Comparison of ENCODE assay signal across 33 cellular contexts in the genomic region with DNA sequence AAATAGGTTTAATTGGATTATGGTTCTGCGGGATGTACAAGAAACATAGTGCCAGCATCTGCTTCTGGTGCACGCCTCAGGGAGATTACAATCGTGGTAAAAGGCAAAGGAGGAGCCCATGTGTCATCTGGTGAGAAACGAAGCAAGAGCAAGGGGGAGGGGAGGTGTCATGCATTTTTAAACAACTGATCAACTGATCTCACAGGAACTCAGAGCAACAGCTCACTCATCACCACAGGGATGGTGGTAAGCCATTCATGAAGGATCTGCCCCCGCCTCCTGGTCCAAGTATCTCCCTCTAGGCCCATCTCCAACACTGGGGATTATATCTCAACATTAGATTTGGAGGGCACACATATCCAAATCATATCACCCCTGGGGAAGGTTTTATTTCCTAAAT. TPM values are rescaled to one million over a fixed set of nuclear protein-coding genes. Genes with fewer than 3 reads are reported as not detected.
A peak's percentile ranks its signal among the peaks of the same experiment; 100 is the strongest.
DNase-seq lines count a peak whose midpoint lies in the region; ATAC-seq, FAIRE-seq and TF ChIP-seq lines count a peak whose summit lies in the region.
"Had no signal": no experiment of that assay in that cellular context is flagged by ENCODE, and none has a peak within 500 bp of the region (broad histone marks: within the 10 kb centered on the region; RNA-seq: fewer than 3 reads in every experiment).

No MANE protein-coding gene starts in this region.

- H2BK120ac ChIP-seq in H9 (ENCODE audit: low read depth, low read length, poor library complexity, severe bottlenecking) (no peak overlapping the region), mesendoderm (ENCODE audit: low read depth, low read length) (no peak overlapping the region)

- H4K5ac ChIP-seq in H9 (ENCODE audit: insufficient read length, low read depth, low read length) (no peak overlapping the region), mesendoderm (ENCODE audit: low read length) (no peak overlapping the region)

- H4K8ac ChIP-seq in H9 (replicated peaks; ENCODE audit: insufficient read length, low read depth, low read length): no peak overlapping the region
- H4K8ac ChIP-seq in mesendoderm (ENCODE audit: low read depth, low read length): no peak overlapping the region

- no peaks in the 10 kb centered on the region for H3K27me3 Mint-ChIP-seq in H9 (ENCODE audit: low read depth)
- H3K27me3 Mint-ChIP-seq in endodermal cell (ENCODE audit: insufficient read depth): no peaks in the 10 kb centered on the region
- peaks cover 12% of the 10 kb centered on the region for H3K27me3 Mint-ChIP-seq in activated CD4-positive, alpha-beta memory T cell treated with anti-CD3 and anti-CD28 coated beads, Interleukin-2, amount 10 ng/mL, durations not matched to agents 7 days and 5 days
- H3K27me3 Mint-ChIP-seq: memory B cell; stimulated activated naive B cell treated with anti-CD40 and anti-IgM and Interleukin-4, amounts not matched to agents 10 μg/mL and 1 μg/mL and 100 μg/mL, for 72 hours had no signal

- H3K4me3 ChIP-seq in OCI-LY1 (ENCODE audit: low read depth, low read length, poor library complexity, severe bottlenecking) (no peak overlapping the region), endodermal cell (ENCODE audit: low read length) (no peak overlapping the region), mesendoderm (ENCODE audit: low read length) (no peak overlapping the region)
- H3K4me3 ChIP-seq: BLaER1, esophagus squamous epithelium, gastrocnemius medialis, skin epidermis had no signal

- FAIRE-seq in GM19239 (lab: Jason Lieb, UNC): no peak
- FAIRE-seq: astrocyte, G401.6, RCC 7860 had no signal

- H3K14ac ChIP-seq in H9 (ENCODE audit: insufficient read depth, low read length): no peak overlapping the region

- POLR2A ChIA-PET in activated CD4-positive, alpha-beta memory T cell treated with anti-CD3 and anti-CD28 coated beads, Interleukin-2, amount 10 ng/mL, durations not matched to agents 7 days and 5 days (lab: Charles Lee): no interaction called here

- no peaks in the 10 kb centered on the region for H3K9me2 ChIP-seq in OCI-LY1 (ENCODE audit: low read depth, low read length)

- H3K9ac ChIP-seq in H9 (ENCODE audit: extremely low read depth, insufficient read length, low read length): no peak overlapping the region
- H3K9ac ChIP-seq in OCI-LY1 (ENCODE audit: low read length): no peak overlapping the region
- no peak overlapping the region for H3K9ac ChIP-seq in endodermal cell (ENCODE audit: extremely low read depth, low read length, poor library complexity, severe bottlenecking)
- no peak overlapping the region for H3K9ac ChIP-seq in mesendoderm (ENCODE audit: low read length)
- H3K9ac ChIP-seq: BLaER1, KMS-11, parathyroid adenoma had no signal

- H3K4me1 Mint-ChIP-seq in H9: peaks cover 28 to 31% of the 10 kb centered on the region in 2 experiments
- H3K4me1 Mint-ChIP-seq in endodermal cell: peaks cover 29% of the 10 kb centered on the region
- H3K4me1 Mint-ChIP-seq in activated CD4-positive, alpha-beta memory T cell treated with anti-CD3 and anti-CD28 coated beads, Interleukin-2, amount 10 ng/mL, durations not matched to agents 7 days and 5 days: no peaks in the 10 kb centered on the region
- H3K4me1 Mint-ChIP-seq: immature natural killer cell; memory B cell; neural crest cell; stimulated activated naive B cell treated with anti-CD40 and anti-IgM and Interleukin-4, amounts not matched to agents 10 μg/mL and 1 μg/mL and 100 μg/mL, for 72 hours had no signal

- H2AFZ ChIP-seq in H9 (ENCODE audit: low read length) (no peak overlapping the region), OCI-LY1 (ENCODE audit: low read length) (peak overlapping the region; percentile 13; the same call in 1 of the 2 replicates)
- H2AFZ ChIP-seq: parathyroid adenoma had no signal

- H2AK5ac ChIP-seq in H9 (ENCODE audit: insufficient read length, low read length): no peak overlapping the region
- H2AK5ac ChIP-seq in mesendoderm (ENCODE audit: low read length): no peak overlapping the region

- H2BK5ac ChIP-seq in H9 (ENCODE audit: insufficient read length, low read length) (no peak overlapping the region), mesendoderm (ENCODE audit: low read length) (no peak overlapping the region)

- H3K27ac Mint-ChIP-seq in H9 (peak overlapping the region in 1 of 3 experiments; percentile 75; a peak in 2 of 7 replicates), endodermal cell (no peak overlapping the region)
- H3K27ac Mint-ChIP-seq in activated CD4-positive, alpha-beta memory T cell treated with anti-CD3 and anti-CD28 coated beads, Interleukin-2, amount 10 ng/mL, durations not matched to agents 7 days and 5 days: no peak overlapping the region
- H3K27ac Mint-ChIP-seq: immature natural killer cell; memory B cell; stimulated activated naive B cell treated with anti-CD40 and anti-IgM and Interleukin-4, amounts not matched to agents 10 μg/mL and 1 μg/mL and 100 μg/mL, for 72 hours; T-helper 2 cell treated with Interferon-gamma antibody and Interleukin-4, amounts not matched to agents 5 μg/mL and 100 μg/mL, for 36 hours had no signal

- H3T11ph ChIP-seq in H9 (ENCODE audit: low read length): no peak overlapping the region

- no peak for TF ChIP-seq CTCF in H9 (conservative IDR thresholded peaks at IDR 0.05)
- TF ChIP-seq CTCF in OCI-LY1 (IDR thresholded peaks at IDR 0.05; ENCODE audit: low read length): no peak
- TF ChIP-seq CTCF in endodermal cell (conservative IDR thresholded peaks at IDR 0.05): no peak

- H3F3A ChIP-seq in OCI-LY1 (ENCODE audit: insufficient read depth, low read length): no peaks in the 10 kb centered on the region

- H3K27ac ChIP-seq in H9 (ENCODE audit: insufficient read length, low read depth, low read length) (no peak overlapping the region), OCI-LY1 (ENCODE audit: low read depth, low read length, poor library complexity, severe bottlenecking) (no peak overlapping the region), endodermal cell (ENCODE audit: low read depth, low read length) (no peak overlapping the region), mesendoderm (ENCODE audit: low read depth, low read length) (no peak overlapping the region)
- H3K27ac ChIP-seq: BLaER1, esophagus squamous epithelium, gastrocnemius medialis, KMS-11, parathyroid adenoma, skin epidermis had no signal

- no peak overlapping the region for H2BK20ac ChIP-seq in H9 (ENCODE audit: low read depth, low read length, poor library complexity, severe bottlenecking)

- H3K9me3 ChIP-seq in H9 (ENCODE audit: control insufficient read depth, low read depth, low read length) (no peaks in the 10 kb centered on the region), OCI-LY1 (ENCODE audit: low read length) (no peaks in the 10 kb centered on the region), endodermal cell (ENCODE audit: control insufficient read depth, low read length) (no peaks in the 10 kb centered on the region)
- H3K9me3 ChIP-seq: BLaER1, esophagus squamous epithelium, gastrocnemius medialis had no signal

- H3K4me2 ChIP-seq in H9 (ENCODE audit: insufficient read depth, insufficient read length, low read length) (no peak overlapping the region), OCI-LY1 (ENCODE audit: low read length) (no peak overlapping the region), mesendoderm (ENCODE audit: low read length) (no peak overlapping the region)
- H3K4me2 ChIP-seq: BLaER1, KMS-11 had no signal

- H3K9me3 Mint-ChIP-seq in H9 (no peaks in the 10 kb centered on the region), endodermal cell (no peaks in the 10 kb centered on the region)
- no peaks in the 10 kb centered on the region for H3K9me3 Mint-ChIP-seq in activated CD4-positive, alpha-beta memory T cell treated with anti-CD3 and anti-CD28 coated beads, Interleukin-2, amount 10 ng/mL, durations not matched to agents 7 days and 5 days
- H3K9me3 Mint-ChIP-seq: immature natural killer cell; memory B cell; neural crest cell; stimulated activated naive B cell treated with anti-CD40 and anti-IgM and Interleukin-4, amounts not matched to agents 10 μg/mL and 1 μg/mL and 100 μg/mL, for 72 hours; T-helper 2 cell treated with Interferon-gamma antibody and Interleukin-4, amounts not matched to agents 5 μg/mL and 100 μg/mL, for 36 hours had no signal

- H3K4me1 ChIP-seq in H9 (ENCODE audit: insufficient read depth, low read length) (peaks cover 4% of the 10 kb centered on the region; the same call in 1 of the 2 replicates), OCI-LY1 (ENCODE audit: insufficient read depth, low read length, severe bottlenecking) (peaks cover 21% of the 10 kb centered on the region), endodermal cell (ENCODE audit: control insufficient read depth, insufficient read depth, low read length) (peaks cover 6% of the 10 kb centered on the region), mesendoderm (ENCODE audit: control insufficient read depth, low read depth, low read length) (no peaks in the 10 kb centered on the region)
- H3K4me1 ChIP-seq: BLaER1, esophagus squamous epithelium, gastrocnemius medialis, parathyroid adenoma had no signal

- DNase-seq in H9 (peak; percentile 31), endodermal cell (peak; percentile 72), mesendoderm (peak; percentile 90), GM19239 (ENCODE audit: insufficient read length, low spot score) (no peak)
- no peak for DNase-seq in activated CD4-positive, alpha-beta memory T cell treated with anti-CD3 and anti-CD28 coated beads, Interleukin-2, amount 10 ng/mL, durations not matched to agents 7 days and 5 days
- DNase-seq in effector CD4-positive, alpha-beta T cell: no peak
- DNase-seq: activated CD4-positive, alpha-beta T cell treated with anti-CD3 and anti-CD28 coated beads for 48 hours; activated gamma-delta T cell treated with Interleukin-2 at 50 U/mL for 16 hours; activated T-cell treated with anti-CD3 and anti-CD28 coated beads, Interleukin-2, amount 50 U/mL, for 1 hour; caudate nucleus; esophagus squamous epithelium; gastrocnemius medialis; immature natural killer cell; MM.1S; NCI-H1105 treated with DMSO at 0.1 percent for 48 hours; NCI-H2029; NCI-H2227 treated with DMSO at 0.1 percent for 48 hours; NCI-H526; SIG-M5; stimulated activated naive B cell treated with anti-CD40 and anti-IgM and Interleukin-4, amounts not matched to agents 10 μg/mL and 1 μg/mL and 100 μg/mL, for 72 hours had no signal

- no peak for ATAC-seq in HG03520 (IDR thresholded peaks at IDR 0.05; ENCODE audit: unreplicated experiment)
- ATAC-seq: gastrocnemius medialis; left lobe of liver; stimulated activated naive B cell treated with anti-CD40 and anti-IgM and Interleukin-4, amounts not matched to agents 10 μg/mL and 1 μg/mL and 100 μg/mL, for 72 hours had no signal

- H3K18ac ChIP-seq in H9 (ENCODE audit: insufficient read length, low read depth, low read length): no peak overlapping the region
- no peak overlapping the region for H3K18ac ChIP-seq in mesendoderm (ENCODE audit: low read length)

- H4K20me1 ChIP-seq in H9 (ENCODE audit: control insufficient read depth, insufficient read depth, insufficient read length) (no peaks in the 10 kb centered on the region), OCI-LY1 (ENCODE audit: insufficient read depth, low read length) (no peaks in the 10 kb centered on the region)
- H4K20me1 ChIP-seq: BLaER1 had no signal

- H3K36me3 ChIP-seq in OCI-LY1 (ENCODE audit: insufficient read depth, low read length): no peaks in the 10 kb centered on the region
- no peaks in the 10 kb centered on the region for H3K36me3 ChIP-seq in endodermal cell (ENCODE audit: control insufficient read depth, insufficient read depth, low read length)
- no peaks in the 10 kb centered on the region for H3K36me3 ChIP-seq in mesendoderm (ENCODE audit: control insufficient read depth, insufficient read depth, low read length)
- H3K36me3 ChIP-seq: BLaER1, esophagus squamous epithelium, gastrocnemius medialis had no signal

- H3K23me2 ChIP-seq in H9 (ENCODE audit: insufficient read length, low read depth, low read length, poor library complexity, severe bottlenecking): no peaks in the 10 kb centered on the region

- no peak overlapping the region for H3K56ac ChIP-seq in H9 (ENCODE audit: insufficient read length, low read depth, low read length)
- H3K56ac ChIP-seq in mesendoderm (ENCODE audit: low read length): no peak overlapping the region

- CTCF ChIA-PET in activated CD4-positive, alpha-beta memory T cell treated with anti-CD3 and anti-CD28 coated beads, Interleukin-2, amount 10 ng/mL, durations not matched to agents 7 days and 5 days (lab: Charles Lee): no interaction called here

- H3K79me2 ChIP-seq in H9 (ENCODE audit: insufficient read depth, low read length) (no peaks in the 10 kb centered on the region), OCI-LY1 (ENCODE audit: insufficient read depth, low read length) (no peaks in the 10 kb centered on the region), mesendoderm (ENCODE audit: control insufficient read depth, insufficient read depth, low read length) (no peaks in the 10 kb centered on the region)
- H3K79me2 ChIP-seq: parathyroid adenoma had no signal

- H3K4ac ChIP-seq in H9 (ENCODE audit: low read depth, low read length) (no peak overlapping the region), mesendoderm (ENCODE audit: low read depth, low read length) (no peak overlapping the region)

- H3K23ac ChIP-seq in H9 (ENCODE audit: insufficient read length, low read depth, low read length) (no peak overlapping the region), mesendoderm (ENCODE audit: low read length) (no peak overlapping the region)

- H3K27me3 ChIP-seq in H9 (ENCODE audit: insufficient read depth, low read length): no peaks in the 10 kb centered on the region
- H3K27me3 ChIP-seq in OCI-LY1 (ENCODE audit: insufficient read depth, low read length): no peaks in the 10 kb centered on the region
- no peaks in the 10 kb centered on the region for H3K27me3 ChIP-seq in endodermal cell (ENCODE audit: control insufficient read depth, insufficient read depth, low read length, poor library complexity, severe bottlenecking)
- no peaks in the 10 kb centered on the region for H3K27me3 ChIP-seq in mesendoderm (ENCODE audit: insufficient read depth, low read length, poor library complexity)
- H3K27me3 ChIP-seq: BLaER1, esophagus squamous epithelium, gastrocnemius medialis had no signal

- no peak overlapping the region for H4K91ac ChIP-seq in H9 (ENCODE audit: insufficient read length, low read depth, low read length)

- WGBS in H9 (ENCODE audit: extremely low coverage, insufficient read length, low lambda C conversion rate): no CpG with 5 or more reads among the region's 5 CpGs
- WGBS in endodermal cell (ENCODE audit: insufficient coverage in 1 of 2, insufficient read length in 1 of 2), 2 experiments: 66 to 80% methylated on average over 3 to 5 of the region's 5 CpGs
- no CpG with 5 or more reads among the region's 5 CpGs for WGBS in mesendoderm (ENCODE audit: extremely low coverage, insufficient coverage, low lambda C conversion rate)

- H3K36me3 Mint-ChIP-seq in H9 (ENCODE audit: insufficient read depth in 1 of 3, low read depth in 3 of 3) (no peaks in the 10 kb centered on the region), endodermal cell (ENCODE audit: low read depth) (no peaks in the 10 kb centered on the region)
- no peaks in the 10 kb centered on the region for H3K36me3 Mint-ChIP-seq in activated CD4-positive, alpha-beta memory T cell treated with anti-CD3 and anti-CD28 coated beads, Interleukin-2, amount 10 ng/mL, durations not matched to agents 7 days and 5 days (ENCODE audit: low read depth)
- H3K36me3 Mint-ChIP-seq: memory B cell; stimulated activated naive B cell treated with anti-CD40 and anti-IgM and Interleukin-4, amounts not matched to agents 10 μg/mL and 1 μg/mL and 100 μg/mL, for 72 hours had no signal

- H2BK15ac ChIP-seq in H9 (ENCODE audit: low read depth, low read length) (no peak overlapping the region), mesendoderm (replicated peaks; ENCODE audit: low read depth) (no peak overlapping the region)

- H2BK12ac ChIP-seq in H9 (ENCODE audit: insufficient read length, low read depth, low read length): no peak overlapping the region

- H3K4me3 Mint-ChIP-seq in H9 (no peak overlapping the region), endodermal cell (no peak overlapping the region)
- H3K4me3 Mint-ChIP-seq in activated CD4-positive, alpha-beta memory T cell treated with anti-CD3 and anti-CD28 coated beads, Interleukin-2, amount 10 ng/mL, durations not matched to agents 7 days and 5 days: no peak overlapping the region
- H3K4me3 Mint-ChIP-seq: immature natural killer cell; memory B cell; neural crest cell; stimulated activated naive B cell treated with anti-CD40 and anti-IgM and Interleukin-4, amounts not matched to agents 10 μg/mL and 1 μg/mL and 100 μg/mL, for 72 hours; T-helper 2 cell treated with Interferon-gamma antibody and Interleukin-4, amounts not matched to agents 5 μg/mL and 100 μg/mL, for 36 hours had no signal

- H3K79me1 ChIP-seq in H9 (ENCODE audit: insufficient read depth, low read depth, low read length, poor library complexity, severe bottlenecking) (no peaks in the 10 kb centered on the region), mesendoderm (ENCODE audit: low read length) (no peaks in the 10 kb centered on the region)

RNA-seq across cellular contexts. Expression of gene FGF7, which starts 42.1 kb away (rescaled TPM):
- total RNA-seq in H9 (2021) (not detected in 2 replicates), endodermal cell (not detected)
- 0.21 TPM for polyA plus RNA-seq in endodermal cell (2013, experiment 1 of 2)
- 0.17 TPM for polyA plus RNA-seq in endodermal cell (2013, experiment 2 of 2)
- polyA plus RNA-seq in mesendoderm (2013, experiment 1 of 2): 0.11 TPM
- polyA plus RNA-seq in mesendoderm (2013, experiment 2 of 2): 0.10 TPM
- total RNA-seq in activated CD4-positive, alpha-beta memory T cell treated with anti-CD3 and anti-CD28 coated beads, Interleukin-2, amount 10 ng/mL, durations not matched to agents 7 days and 5 days: not detected
- polyA plus RNA-seq: immature natural killer cell had no signal

Comparison
In these comparisons a context has a peak if more than half of its experiments do, and no peak if none do; other contexts are left out.
1. DNase-seq: peak in H9 (single experiment), endodermal cell (single experiment) and mesendoderm (single experiment); none in activated CD4-positive, alpha-beta memory T cell treated with anti-CD3 and anti-CD28 coated beads, Interleukin-2, amount 10 ng/mL, durations not matched to agents 7 days and 5 days (single experiment), effector CD4-positive, alpha-beta T cell (single experiment) and GM19239 (single experiment).